29 cellular contexts compared by ENCODE assay signal in genomic region chr9:82273121-82273520, GRCh38.
DNase-seq lines count a peak whose midpoint lies in the region; ATAC-seq and TF ChIP-seq lines count a peak whose summit lies in the region.
"Had no signal": no experiment of that assay in that cellular context is flagged by ENCODE, and none has a peak within 500 bp of the region (broad histone marks: within the 10 kb centered on the region; RNA-seq: fewer than 3 reads in every experiment).

No MANE protein-coding gene starts in this region.

- no peaks in the 10 kb centered on the region for H3K27me3 ChIP-seq in mammary epithelial cell (ENCODE audit: insufficient read depth, low read length)
- H3K27me3 ChIP-seq in adipocyte (replicated peaks; ENCODE audit: control insufficient read depth, insufficient read depth, low read length): no peaks in the 10 kb centered on the region
- H3K27me3 ChIP-seq: body of pancreas, tibial nerve had no signal

- H4K20me1 ChIP-seq in mammary epithelial cell (ENCODE audit: insufficient read depth, low read length): no peaks in the 10 kb centered on the region

- no peaks in the 10 kb centered on the region for H3K9me3 Mint-ChIP-seq in MCF 10A (ENCODE audit: unreplicated experiment)
- H3K9me3 Mint-ChIP-seq: CD8-positive, alpha-beta T cell had no signal

- no peak overlapping the region for H3K4me3 ChIP-seq in mammary epithelial cell (replicated peaks in 1 of 3; ENCODE audit: insufficient read depth in 1 of 3, low read depth in 2 of 3, low read length in 3 of 3)
- no peak overlapping the region for H3K4me3 ChIP-seq in adipocyte (ENCODE audit: low read length)
- H3K4me3 ChIP-seq: body of pancreas, HAP-1, skin epidermis, tibial nerve had no signal

- POLR2A ChIA-PET in MCF 10A (lab: Yijun Ruan, JAX): interaction anchor here (0.6 kb wide), 1 partner anchor 248 kb away, joined by 3 read pairs; no protein-coding TSS in a partner anchor

- H2AFZ ChIP-seq in mammary epithelial cell (ENCODE audit: low read depth, low read length): no peak overlapping the region

- BruUV-seq in mammary epithelial cell (replicated peaks; lab: Mats Ljungman, UMichigan): no TSS peak
- BruUV-seq in MCF 10A (replicated peaks; lab: Mats Ljungman, UMichigan): no TSS peak

- TF ChIP-seq CTCF in mammary epithelial cell (conservative IDR thresholded peaks at IDR 0.05 in 1 of 2, IDR thresholded peaks at IDR 0.05 in 1 of 2; ENCODE audit: extremely low read depth in 1 of 2, insufficient read depth in 1 of 2, low read depth in 1 of 2, low read length in 2 of 2): no peak
- no peak for TF ChIP-seq CTCF in MCF 10A (IDR thresholded peaks at IDR 0.05; ENCODE audit: unreplicated experiment)

- dilution Hi-C loops in mammary epithelial cell (cut with HindIII; ENCODE audit: low sequenced_read_pairs): no loop called here

- H3K9ac ChIP-seq in mammary epithelial cell (ENCODE audit: insufficient read depth, low read length) (no peak overlapping the region), adipocyte (ENCODE audit: low read length) (no peak overlapping the region)
- H3K9ac ChIP-seq: KMS-11 had no signal

- peak; percentile 42 for DNase-seq in mammary epithelial cell
- DNase-seq in MCF 10A (ENCODE audit: unreplicated experiment): no peak
- peak; percentile 38 for DNase-seq in adipocyte (ENCODE audit: low read depth)
- peak; percentile 40 for DNase-seq in fibroblast of peridontal ligament (ENCODE audit: extremely low read depth)
- peak; percentile 3 for DNase-seq in stromal cell of bone marrow (ENCODE audit: low read depth)
- DNase-seq in mesenteric fat pad (ENCODE audit: low spot score): no peak
- DNase-seq in stimulated activated CD4-positive, alpha-beta T cell treated with anti-CD3 and anti-CD28 coated beads, Interleukin-2, amount 100 ng/mL, for 24 hours: no peak
- DNase-seq: activated CD4-positive, alpha-beta T cell treated with anti-CD3 and anti-CD28 coated beads for 48 hours; activated gamma-delta T cell; activated T-cell treated with anti-CD3 and anti-CD28 coated beads, Interleukin-2, amount 50 U/mL, for 1 hour; AML-193; body of pancreas; CD8-positive, alpha-beta T cell; DMS 273 treated with DMSO at 0.1 percent for 48 hours; effector memory CD4-positive, alpha-beta T cell; erythroblast; NCI-H1436 treated with DMSO at 0.1 percent for 48 hours; NCI-H2107; NCI-H446; SIG-M5; T-helper 9 cell; WERI-Rb-1 had no signal

- 86% methylated on average over 1 of the region's 1 CpG for WGBS in mammary epithelial cell (ENCODE audit: low coverage, missing lambda C conversion rate)

- intact Hi-C loops in mammary epithelial cell (cut with micrococcal nuclease) (loop anchor here (10.0 kb wide), 1 partner anchor 212 kb away; no protein-coding TSS in a partner anchor), MCF 10A (cut with micrococcal nuclease) (no loop called here)

- in situ Hi-C loops in mammary epithelial cell (cut with MboI; ENCODE audit: low sequenced_read_pairs in 2 of 2): no loop called here

- H3K36me3 ChIP-seq in mammary epithelial cell (ENCODE audit: insufficient read depth, low read length) (no peaks in the 10 kb centered on the region), adipocyte (ENCODE audit: control insufficient read depth, insufficient read depth, low read length, severe bottlenecking) (no peaks in the 10 kb centered on the region)
- H3K36me3 ChIP-seq: HAP-1, tibial nerve, WERI-Rb-1 had no signal

- no peak overlapping the region for H3K4me3 Mint-ChIP-seq in MCF 10A (ENCODE audit: unreplicated experiment)
- H3K4me3 Mint-ChIP-seq: CD8-positive, alpha-beta T cell; natural killer cell treated with Interleukin-12 subunit alpha and Interleukin-12 subunit beta and Interleukin-15 and Interleukin-18, amount 100 ng/mL, for 72 hours had no signal

- H3K4me1 Mint-ChIP-seq in MCF 10A (ENCODE audit: insufficient read depth, unreplicated experiment): peaks cover 6% of the 10 kb centered on the region

- no peaks in the 10 kb centered on the region for H3K36me3 Mint-ChIP-seq in MCF 10A (ENCODE audit: insufficient read depth, unreplicated experiment)
- H3K36me3 Mint-ChIP-seq: CD8-positive, alpha-beta T cell; natural killer cell treated with Interleukin-12 subunit alpha and Interleukin-12 subunit beta and Interleukin-15 and Interleukin-18, amount 100 ng/mL, for 72 hours had no signal

- H3K27ac ChIP-seq in mammary epithelial cell (ENCODE audit: insufficient read depth, low read depth, low read length): no peak overlapping the region
- H3K27ac ChIP-seq: 22Rv1, body of pancreas, KMS-11, tibial nerve, WERI-Rb-1 had no signal

- H3K4me2 ChIP-seq in mammary epithelial cell (ENCODE audit: insufficient read depth, low read depth, low read length): no peak overlapping the region
- H3K4me2 ChIP-seq: KMS-11 had no signal

- CTCF ChIA-PET in mammary epithelial cell (lab: Charles Lee; ENCODE audit: low non-redundant PET) (no interaction called here), MCF 10A (lab: Yijun Ruan, JAX) (no interaction called here)

- no peaks in the 10 kb centered on the region for H3K79me2 ChIP-seq in mammary epithelial cell (ENCODE audit: insufficient read depth, low read length)

- no peaks in the 10 kb centered on the region for H3K27me3 Mint-ChIP-seq in MCF 10A (ENCODE audit: insufficient read depth, unreplicated experiment)
- H3K27me3 Mint-ChIP-seq: natural killer cell treated with Interleukin-12 subunit alpha and Interleukin-12 subunit beta and Interleukin-15 and Interleukin-18, amount 100 ng/mL, for 72 hours had no signal

- H3K27ac Mint-ChIP-seq in MCF 10A (ENCODE audit: low read depth, unreplicated experiment): no peak overlapping the region
- H3K27ac Mint-ChIP-seq: CD8-positive, alpha-beta T cell; natural killer cell treated with Interleukin-12 subunit alpha and Interleukin-12 subunit beta and Interleukin-15 and Interleukin-18, amount 100 ng/mL, for 72 hours had no signal

- no peak for ATAC-seq in HG03442 (IDR thresholded peaks at IDR 0.05; ENCODE audit: unreplicated experiment)
- ATAC-seq: body of pancreas; CD8-positive, alpha-beta T cell; natural killer cell treated with Interleukin-12 subunit alpha and Interleukin-12 subunit beta and Interleukin-15 and Interleukin-18, amount 100 ng/mL, for 72 hours had no signal

- H3K9me3 ChIP-seq in mammary epithelial cell (replicated peaks; ENCODE audit: insufficient read depth, low read length) (no peaks in the 10 kb centered on the region), adipocyte (ENCODE audit: control insufficient read depth, low read length) (no peaks in the 10 kb centered on the region)
- H3K9me3 ChIP-seq: body of pancreas, HAP-1, tibial nerve had no signal

- H3K4me1 ChIP-seq in mammary epithelial cell (ENCODE audit: insufficient read depth, low read length) (peaks cover 16% of the 10 kb centered on the region), adipocyte (ENCODE audit: control insufficient read depth, insufficient read depth, low read length) (peaks cover 21% of the 10 kb centered on the region)
- H3K4me1 ChIP-seq: body of pancreas, HAP-1, tibial nerve had no signal

Comparison
In these comparisons a context has a peak if more than half of its experiments do, and no peak if none do; other contexts are left out.
1. DNase-seq: peak in mammary epithelial cell (single experiment), adipocyte (single experiment), fibroblast of peridontal ligament (single experiment) and stromal cell of bone marrow (single experiment); none in MCF 10A (single experiment), mesenteric fat pad (single experiment) and stimulated activated CD4-positive, alpha-beta T cell treated with anti-CD3 and anti-CD28 coated beads, Interleukin-2, amount 100 ng/mL, for 24 hours (0 of 2).